ENCODE assay signal across 1 cellular context in the genomic region with DNA sequence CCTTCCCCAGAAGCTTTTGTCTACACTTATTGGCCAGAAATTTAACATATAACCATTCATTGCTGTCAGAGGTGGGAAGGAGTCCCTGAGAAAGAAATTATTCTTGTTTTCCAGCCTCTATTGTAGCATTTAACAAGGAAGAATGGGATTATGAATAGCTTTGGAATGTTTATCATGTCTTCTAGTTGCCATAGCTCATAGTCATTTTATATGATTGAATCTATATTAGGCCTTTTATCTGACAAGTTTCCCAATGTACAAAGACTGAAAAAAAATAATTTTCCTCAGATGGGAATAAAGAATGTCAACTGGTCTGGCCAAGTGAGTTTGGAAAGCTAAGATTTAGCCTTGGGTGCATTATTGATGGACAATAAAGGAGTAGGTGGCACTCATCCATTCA.
TF ChIP-seq lines count a peak whose summit lies in the region.

No MANE protein-coding gene starts in this region.

TF ChIP-seq in SK-N-SH treated with all-trans-retinoic acid at 6 μM for 48 hours, 23 proteins besides CTCF, POLR2A, EP300 and RAD21 (continued from another document):
- TF ChIP-seq, protein P1, sequence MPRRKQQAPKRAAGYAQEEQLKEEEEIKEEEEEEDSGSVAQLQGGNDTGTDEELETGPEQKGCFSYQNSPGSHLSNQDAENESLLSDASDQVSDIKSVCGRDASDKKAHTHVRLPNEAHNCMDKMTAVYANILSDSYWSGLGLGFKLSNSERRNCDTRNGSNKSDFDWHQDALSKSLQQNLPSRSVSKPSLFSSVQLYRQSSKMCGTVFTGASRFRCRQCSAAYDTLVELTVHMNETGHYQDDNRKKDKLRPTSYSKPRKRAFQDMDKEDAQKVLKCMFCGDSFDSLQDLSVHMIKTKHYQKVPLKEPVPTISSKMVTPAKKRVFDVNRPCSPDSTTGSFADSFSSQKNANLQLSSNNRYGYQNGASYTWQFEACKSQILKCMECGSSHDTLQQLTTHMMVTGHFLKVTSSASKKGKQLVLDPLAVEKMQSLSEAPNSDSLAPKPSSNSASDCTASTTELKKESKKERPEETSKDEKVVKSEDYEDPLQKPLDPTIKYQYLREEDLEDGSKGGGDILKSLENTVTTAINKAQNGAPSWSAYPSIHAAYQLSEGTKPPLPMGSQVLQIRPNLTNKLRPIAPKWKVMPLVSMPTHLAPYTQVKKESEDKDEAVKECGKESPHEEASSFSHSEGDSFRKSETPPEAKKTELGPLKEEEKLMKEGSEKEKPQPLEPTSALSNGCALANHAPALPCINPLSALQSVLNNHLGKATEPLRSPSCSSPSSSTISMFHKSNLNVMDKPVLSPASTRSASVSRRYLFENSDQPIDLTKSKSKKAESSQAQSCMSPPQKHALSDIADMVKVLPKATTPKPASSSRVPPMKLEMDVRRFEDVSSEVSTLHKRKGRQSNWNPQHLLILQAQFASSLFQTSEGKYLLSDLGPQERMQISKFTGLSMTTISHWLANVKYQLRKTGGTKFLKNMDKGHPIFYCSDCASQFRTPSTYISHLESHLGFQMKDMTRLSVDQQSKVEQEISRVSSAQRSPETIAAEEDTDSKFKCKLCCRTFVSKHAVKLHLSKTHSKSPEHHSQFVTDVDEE (CRISPR knock-in tag; IDR thresholded peaks at IDR 0.05): no peak
- TF ChIP-seq TOX (CRISPR knock-in tag; IDR thresholded peaks at IDR 0.05; ENCODE audit: borderline replicate concordance) (0 out of 2 replicates have a peak, but pooled peaks have one; percentile 12), ZC3H10 (CRISPR knock-in tag; IDR thresholded peaks at IDR 0.05) (0 out of 2 replicates have a peak, but pooled peaks have one; percentile 25)
